Comparison of ENCODE assay signal across 8 cellular contexts in the genomic region with DNA sequence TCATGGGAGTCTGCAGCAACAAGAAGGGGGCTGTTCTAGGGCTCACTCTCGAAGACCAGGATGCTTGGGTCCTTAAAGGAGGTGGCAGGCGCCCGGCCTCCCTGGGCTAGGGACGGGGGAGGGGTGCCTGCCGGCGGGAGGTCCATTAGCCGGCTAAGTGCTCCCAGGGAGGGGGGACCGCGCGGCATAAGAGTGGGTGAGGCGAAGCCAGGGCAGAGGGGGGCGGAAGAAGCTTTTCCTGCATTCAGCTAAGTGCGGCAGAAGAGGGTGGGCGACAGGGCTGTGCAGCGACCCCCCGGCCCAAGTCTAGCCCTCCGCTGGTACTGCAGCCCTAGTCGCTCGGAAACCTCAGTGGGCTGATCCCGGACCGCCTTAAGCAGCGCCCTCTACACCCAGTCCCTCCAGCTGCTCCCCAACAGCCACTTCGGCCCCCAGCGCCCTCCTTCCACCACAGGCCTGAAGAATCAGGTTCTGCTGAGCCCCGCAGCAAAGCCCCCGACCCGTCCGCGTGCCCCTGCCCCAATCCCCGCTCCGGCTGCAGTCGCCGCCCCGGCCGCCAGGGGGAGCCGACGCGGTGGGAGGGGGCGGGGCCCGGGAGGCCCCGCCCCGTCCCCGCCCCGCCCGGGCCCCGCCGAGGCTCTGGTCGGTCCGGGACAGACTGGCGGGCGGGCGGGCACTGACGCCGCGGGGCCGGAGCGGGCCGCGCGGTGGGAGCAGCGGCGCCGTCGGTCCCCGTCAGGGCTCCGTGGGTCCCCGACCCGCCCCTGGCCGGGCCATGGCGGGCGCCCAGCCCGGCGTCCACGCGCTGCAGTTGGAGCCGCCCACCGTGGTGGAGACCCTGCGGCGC. TPM values are rescaled to one million over a fixed set of nuclear protein-coding genes. Genes with fewer than 3 reads are reported as not detected.
DNase-seq lines count a peak whose midpoint lies in the region; ATAC-seq and TF ChIP-seq lines count a peak whose summit lies in the region.

PLCB3 (plus strand) TSS at position 656 of the 847 bp plus-strand sequence; CDS start at position 776, 120 bp downstream.

- DNase-seq in DMS 273 (lab: John Stamatoyannopoulos, UW; ENCODE audit: unreplicated experiment) (peak; percentile 75), DMS 273 treated with DMSO at 0.1 percent for 48 hours (lab: John Stamatoyannopoulos, UW) (no peak), RKO (ENCODE audit: low spot score) (peak; percentile 59), glomerular visceral epithelial cell (ENCODE audit: extremely low spot score) (peak; percentile 68), osteoblast (ENCODE audit: insufficient read length, low spot score, missing footprints) (peak; percentile 99), NCI-H1694 treated with DMSO at 0.1 percent for 48 hours (lab: John Stamatoyannopoulos, UW) (no peak)
- DNase-seq in activated gamma-delta T cell treated with anti-CD3 and anti-CD28 coated beads, Interleukin-2, amount 50 U/mL, for 16 hours (ENCODE audit: low read depth), result peak; percentile 51

- peak; percentile 49 for TF ChIP-seq CTCF in osteoblast (IDR thresholded peaks at IDR 0.05; ENCODE audit: extremely low read depth, low read depth, low read length)

- H3K27ac ChIP-seq in osteoblast (ENCODE audit: low read depth, low read length), result peak within 1 kb of the TSS; percentile 58

- peaks cover 11% of the 10 kb centered on the region for H3K4me1 ChIP-seq in osteoblast (ENCODE audit: insufficient read depth, low read length)

- no peaks in the 10 kb centered on the region for H4K20me1 ChIP-seq in osteoblast (ENCODE audit: insufficient read depth, low read length)

- peak; percentile 44 for ATAC-seq in HG02852 (IDR thresholded peaks at IDR 0.05; ENCODE audit: unreplicated experiment)

- no peaks in the 10 kb centered on the region for H3K9me3 ChIP-seq in osteoblast (ENCODE audit: low read depth, low read length)

- peaks cover 31% of the 10 kb centered on the region for H3K79me2 ChIP-seq in osteoblast (ENCODE audit: insufficient read depth, low read length)

- peak within 1 kb of the TSS; percentile 89 for H2AFZ ChIP-seq in osteoblast (ENCODE audit: low read length)

- H3K4me3 ChIP-seq in osteoblast (ENCODE audit: insufficient read depth, low read length), result peak within 1 kb of the TSS; percentile 91

- no peaks in the 10 kb centered on the region for H3K27me3 ChIP-seq in osteoblast (ENCODE audit: insufficient read depth, low read length)

- peak within 1 kb of the TSS; percentile 98 for H3K4me2 ChIP-seq in osteoblast (ENCODE audit: insufficient read depth, low read length)

- H3K36me3 ChIP-seq in osteoblast (ENCODE audit: insufficient read depth, low read length), result peaks cover 14% of the 10 kb centered on the region

RNA-seq across cellular contexts. Expression of gene PLCB3, which starts in this region (rescaled TPM):
- total RNA-seq in osteoblast, result 25.3 and 25.6 TPM in 2 replicates

Comparison
In these comparisons a context has a peak if more than half of its experiments do, and no peak if none do; other contexts are left out.
1. DNase-seq: peak in DMS 273 (single experiment), RKO (single experiment), activated gamma-delta T cell treated with anti-CD3 and anti-CD28 coated beads, Interleukin-2, amount 50 U/mL, for 16 hours (single experiment), glomerular visceral epithelial cell (single experiment) and osteoblast (single experiment); none in DMS 273 treated with DMSO at 0.1 percent for 48 hours (single experiment) and NCI-H1694 treated with DMSO at 0.1 percent for 48 hours (single experiment).